Comparison of ENCODE assay signal across 13 cellular contexts in genomic region chr14:63855272-63855671, GRCh38. TPM values are rescaled to one million over a fixed set of nuclear protein-coding genes. Genes with fewer than 3 reads are reported as not detected.
DNase-seq lines count a peak whose midpoint lies in the region; ATAC-seq and TF ChIP-seq lines count a peak whose summit lies in the region.
"Had no signal": no experiment of that assay in that cellular context is flagged by ENCODE, and none has a peak within 500 bp of the region (broad histone marks: within the 10 kb centered on the region; RNA-seq: fewer than 3 reads in every experiment).

No MANE protein-coding gene starts in this region.

- peaks cover 5% of the 10 kb centered on the region for H3K36me3 Mint-ChIP-seq in activated T-cell treated with anti-CD3 and anti-CD28 coated beads, Interleukin-2, amount 50 U/mL, for 4 hours (ENCODE audit: insufficient read depth)
- no peaks in the 10 kb centered on the region for H3K36me3 Mint-ChIP-seq in activated B cell treated with CpG ODN at 0.5 μM for 24 hours (ENCODE audit: low read depth)
- no peaks in the 10 kb centered on the region for H3K36me3 Mint-ChIP-seq in glutamatergic neuron (ENCODE audit: unreplicated experiment)

- H3K9me3 Mint-ChIP-seq in activated T-cell treated with anti-CD3 and anti-CD28 coated beads, Interleukin-2, amount 50 U/mL, for 4 hours = peaks cover 3% of the 10 kb centered on the region
- H3K9me3 Mint-ChIP-seq in activated B cell treated with CpG ODN at 0.5 μM for 24 hours (no peaks in the 10 kb centered on the region), glutamatergic neuron (ENCODE audit: unreplicated experiment) (no peaks in the 10 kb centered on the region)
- H3K9me3 Mint-ChIP-seq: dendritic cell treated with granulocyte-macrophage colony-stimulating factor and Interleukin-4, amounts not matched to agents 40 ng/mL and 50 ng/mL, for 4 days; H9 had no signal

- H4K20me1 ChIP-seq in Karpas-422 (ENCODE audit: insufficient read depth, low read depth, low read length) = peaks cover 6% of the 10 kb centered on the region; the same call in 1 of the 2 replicates

- no peak overlapping the region for H3K4me2 ChIP-seq in Karpas-422 (ENCODE audit: low read depth, low read length, poor library complexity, severe bottlenecking)

- H3K4me3 Mint-ChIP-seq in activated T-cell treated with anti-CD3 and anti-CD28 coated beads, Interleukin-2, amount 50 U/mL, for 4 hours = peak overlapping the region; percentile 65
- no peak overlapping the region for H3K4me3 Mint-ChIP-seq in activated B cell treated with CpG ODN at 0.5 μM for 24 hours
- H3K4me3 Mint-ChIP-seq in glutamatergic neuron (ENCODE audit: unreplicated experiment) = peak overlapping the region; percentile 65
- H3K4me3 Mint-ChIP-seq: dendritic cell treated with granulocyte-macrophage colony-stimulating factor and Interleukin-4, amounts not matched to agents 40 ng/mL and 50 ng/mL, for 4 days had no signal

- DNase-seq in activated T-cell treated with anti-CD3 and anti-CD28 coated beads, Interleukin-2, amount 50 U/mL, for 4 hours = no peak
- DNase-seq in activated T-cell treated with anti-CD3 and anti-CD28 coated beads for 4 hours (no peak), activated B cell treated with CpG ODN at 0.5 μM for 24 hours (no peak), glutamatergic neuron (no peak), Karpas-422 (no peak), RKO (ENCODE audit: low spot score) (no peak), esophagus muscularis mucosa (ENCODE audit: extremely low spot score) (no peak)
- DNase-seq: H9, mesenchymal stem cell, NCI-H1694, Peyer's patch had no signal

- TF ChIP-seq POLR2A in esophagus muscularis mucosa (IDR thresholded peaks at IDR 0.05; ENCODE audit: low read depth) = no peak

- peaks cover 58% of the 10 kb centered on the region for H3K4me1 Mint-ChIP-seq in activated T-cell treated with anti-CD3 and anti-CD28 coated beads, Interleukin-2, amount 50 U/mL, for 4 hours (ENCODE audit: low read depth)
- H3K4me1 Mint-ChIP-seq in activated B cell treated with CpG ODN at 0.5 μM for 24 hours (peaks cover 24% of the 10 kb centered on the region), glutamatergic neuron (ENCODE audit: low read depth, unreplicated experiment) (peaks cover 17% of the 10 kb centered on the region)

- 92% methylated on average over 4 of the region's 4 CpGs for WGBS in esophagus muscularis mucosa

- no peaks in the 10 kb centered on the region for H3K27me3 Mint-ChIP-seq in activated T-cell treated with anti-CD3 and anti-CD28 coated beads, Interleukin-2, amount 50 U/mL, for 4 hours (ENCODE audit: low read depth)
- H3K27me3 Mint-ChIP-seq in activated B cell treated with CpG ODN at 0.5 μM for 24 hours (no peaks in the 10 kb centered on the region), glutamatergic neuron (ENCODE audit: unreplicated experiment) (peaks cover 3% of the 10 kb centered on the region)

- no peaks in the 10 kb centered on the region for H3K9me2 ChIP-seq in Karpas-422 (replicated peaks; ENCODE audit: insufficient read depth, low read length)

- H3K4me1 ChIP-seq in skeletal muscle tissue (ENCODE audit: control insufficient read depth in 3 of 3, insufficient read depth in 3 of 3, low read length in 3 of 3) (peaks cover 12 to 15% (median 13%) of the 10 kb centered on the region in 3 donors), Karpas-422 (ENCODE audit: low read length) (peaks cover 21% of the 10 kb centered on the region), esophagus muscularis mucosa (peaks cover 21 to 26% (median 22%) of the 10 kb centered on the region in 4 donors)

- H3K4me3 ChIP-seq in skeletal muscle tissue (ENCODE audit: low read length in 3 of 3) = peak overlapping the region in 1 of 3 donors; percentile 32
- H3K4me3 ChIP-seq in Karpas-422 (ENCODE audit: low read length) = no peak overlapping the region
- H3K4me3 ChIP-seq in esophagus muscularis mucosa = peak overlapping the region in 2 of 4 donors; percentile 17 to 99

- H3K79me2 ChIP-seq in Karpas-422 (ENCODE audit: low read length) = no peaks in the 10 kb centered on the region

- POLR2A ChIA-PET in activated B cell treated with CpG ODN at 0.5 μM for 24 hours (lab: Charles Lee) = interaction anchor here (2.1 kb wide), 1 partner anchor 9 kb away, joined by 7 read pairs; no protein-coding TSS in a partner anchor

- no peak for ATAC-seq in activated T-cell treated with anti-CD3 and anti-CD28 coated beads, Interleukin-2, amount 50 U/mL, for 4 hours
- ATAC-seq in activated B cell treated with CpG ODN at 0.5 μM for 24 hours (ENCODE audit: low read depth) = no peak

- H3K27ac Mint-ChIP-seq in activated B cell treated with CpG ODN at 0.5 μM for 24 hours = peak overlapping the region; percentile 30
- no peak overlapping the region for H3K27ac Mint-ChIP-seq in glutamatergic neuron (ENCODE audit: unreplicated experiment)
- H3K27ac Mint-ChIP-seq: dendritic cell treated with granulocyte-macrophage colony-stimulating factor and Interleukin-4, amounts not matched to agents 40 ng/mL and 50 ng/mL, for 4 days; H9 had no signal

- H3K27me3 ChIP-seq in skeletal muscle tissue (ENCODE audit: control insufficient read depth in 3 of 3, insufficient read depth in 3 of 3, low read length in 3 of 3) (no peaks in the 10 kb centered on the region), Karpas-422 (ENCODE audit: low read length) (no peaks in the 10 kb centered on the region; the same call in 1 of the 2 replicates), esophagus muscularis mucosa (no peaks in the 10 kb centered on the region)
- H3K27me3 ChIP-seq: Peyer's patch had no signal

- H3K27ac ChIP-seq in skeletal muscle tissue (ENCODE audit: low read depth, low read length) (no peak overlapping the region), Karpas-422 (ENCODE audit: low read length) (no peak overlapping the region), esophagus muscularis mucosa (replicated peaks in 1 of 4) (no peak overlapping the region)
- H3K27ac ChIP-seq: Peyer's patch had no signal

- no peak for TF ChIP-seq EP300 in esophagus muscularis mucosa (IDR thresholded peaks at IDR 0.05)

- TF ChIP-seq CTCF in activated B cell treated with CpG ODN at 0.5 μM for 24 hours (IDR thresholded peaks at IDR 0.05) (no peak), glutamatergic neuron (IDR thresholded peaks at IDR 0.05; ENCODE audit: partially characterized antibody, unreplicated experiment) (no peak), esophagus muscularis mucosa (IDR thresholded peaks at IDR 0.05) (no peak)

- H3K36me3 ChIP-seq in skeletal muscle tissue (ENCODE audit: control insufficient read depth in 3 of 3, insufficient read depth in 3 of 3, low read length in 3 of 3) (no peaks in the 10 kb centered on the region), Karpas-422 (ENCODE audit: insufficient read depth, low read length) (no peaks in the 10 kb centered on the region), esophagus muscularis mucosa (no peaks in the 10 kb centered on the region)
- H3K36me3 ChIP-seq: Peyer's patch had no signal

- H3K9ac ChIP-seq in skeletal muscle tissue (ENCODE audit: low read depth in 1 of 3, low read length in 3 of 3) (peak overlapping the region in 2 of 3 donors; percentile 26 to 36), Karpas-422 (ENCODE audit: low read length) (no peak overlapping the region)

- H3K9me3 ChIP-seq in skeletal muscle tissue (ENCODE audit: control insufficient read depth in 3 of 3, low read length in 3 of 3) = no peaks in the 10 kb centered on the region
- no peaks in the 10 kb centered on the region for H3K9me3 ChIP-seq in Karpas-422 (ENCODE audit: low read length)
- H3K9me3 ChIP-seq in esophagus muscularis mucosa = no peaks in the 10 kb centered on the region

- CTCF ChIA-PET in activated B cell treated with CpG ODN at 0.5 μM for 24 hours (lab: Charles Lee) = interaction anchor here (0.9 kb wide), 1 partner anchor 15 kb away, joined by 4 read pairs; no protein-coding TSS in a partner anchor

- intact Hi-C loops in activated B cell treated with CpG ODN at 0.5 μM for 24 hours (cut with micrococcal nuclease) = loop anchor here (10.0 kb wide), 1 partner anchor 650 kb away; the partner anchor contains the start of genes ZBTB1 and ZBTB25
- intact Hi-C loops in esophagus muscularis mucosa (cut with DNase I) = loop anchor here (10.0 kb wide), 2 partner anchors 110 to 140 kb away; no protein-coding TSS in a partner anchor

- H2AFZ ChIP-seq in Karpas-422 (ENCODE audit: low read length) = no peak overlapping the region

RNA-seq across cellular contexts. Expression of gene SYNE2, which starts 2.5 kb away (rescaled TPM):
- total RNA-seq in activated T-cell treated with anti-CD3 and anti-CD28 coated beads, Interleukin-2, amount 50 U/mL, for 4 hours = 10 to 100 TPM in 1 of 3 donors, 1 to 10 TPM in 2; 6.9 to 11.5 (median 8.6) TPM
- 35.0 and 40.1 TPM in 2 replicates for total RNA-seq in activated B cell treated with CpG ODN at 0.5 μM for 24 hours
- 81.7 TPM for total RNA-seq in glutamatergic neuron (ENCODE audit: unreplicated experiment)
- 81.4 TPM for total RNA-seq in skeletal muscle tissue
- total RNA-seq in Karpas-422 (2014; rRNA removed; shearing (Covaris generic); ENCODE audit: low replicate concordance) = 22.5 and 25.9 TPM in 2 replicates
- total RNA-seq in esophagus muscularis mucosa = 100 to 1,000 TPM in 2 of 4 donors, 10 to 100 TPM in 2; 92.4 to 165 (median 98.3) TPM
